In the genomic region with DNA sequence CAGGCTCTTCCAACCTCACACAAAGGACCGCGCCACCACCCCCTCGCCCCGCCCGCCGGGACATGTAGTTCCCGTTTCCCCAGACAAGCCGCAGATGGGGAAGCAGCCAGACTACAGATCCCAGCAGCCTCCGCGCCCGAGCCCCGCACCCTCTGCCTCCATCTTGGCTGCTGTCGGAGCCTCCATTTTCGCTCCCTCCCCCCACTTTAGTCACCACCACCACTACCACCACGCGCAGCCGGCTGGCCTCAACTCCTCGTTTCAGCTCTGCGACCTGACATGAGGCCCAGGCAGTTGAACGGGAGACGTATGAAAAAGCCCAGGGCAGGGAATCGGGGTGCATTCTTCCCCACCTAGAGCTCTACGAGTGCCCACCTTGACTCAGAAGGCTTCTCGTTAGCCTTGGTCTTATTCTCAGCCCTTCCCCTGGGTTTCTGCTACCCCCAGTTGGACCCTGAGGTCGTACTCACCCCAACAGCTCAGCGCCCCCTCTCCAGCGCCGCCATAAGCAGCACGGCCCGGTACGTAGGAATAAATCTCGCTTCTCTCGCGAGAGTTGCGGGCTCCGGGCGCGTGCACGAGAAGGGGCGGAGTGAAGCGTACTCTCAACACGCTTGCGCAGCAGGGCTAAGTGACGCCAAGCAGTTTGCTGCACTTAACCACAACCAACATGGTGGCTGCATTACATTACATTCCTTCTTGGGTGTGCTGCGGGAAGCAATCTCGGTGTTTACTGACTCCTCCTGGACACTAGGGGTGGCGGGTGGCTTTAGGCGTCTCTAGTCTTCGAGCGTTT, we compare ENCODE assay signal across 1 cellular context.
TF ChIP-seq lines count a peak whose summit lies in the region.

TSS of gene CSDE1 (minus strand) at position 530 of the 796 bp plus-strand sequence. CDS start 18,094 bp downstream, outside the sequence.

TF ChIP-seq in WTC11, 78 proteins besides CTCF, POLR2A, EP300 and RAD21 (continued from another document):
- TF ChIP-seq ATF2 (CRISPR knock-in tag; IDR thresholded peaks at IDR 0.05; ENCODE audit: borderline replicate concordance, low read depth): no peak
- TF ChIP-seq ZNF396 (CRISPR knock-in tag; IDR thresholded peaks at IDR 0.05; ENCODE audit: borderline replicate concordance): no peak
- TF ChIP-seq, protein P1, sequence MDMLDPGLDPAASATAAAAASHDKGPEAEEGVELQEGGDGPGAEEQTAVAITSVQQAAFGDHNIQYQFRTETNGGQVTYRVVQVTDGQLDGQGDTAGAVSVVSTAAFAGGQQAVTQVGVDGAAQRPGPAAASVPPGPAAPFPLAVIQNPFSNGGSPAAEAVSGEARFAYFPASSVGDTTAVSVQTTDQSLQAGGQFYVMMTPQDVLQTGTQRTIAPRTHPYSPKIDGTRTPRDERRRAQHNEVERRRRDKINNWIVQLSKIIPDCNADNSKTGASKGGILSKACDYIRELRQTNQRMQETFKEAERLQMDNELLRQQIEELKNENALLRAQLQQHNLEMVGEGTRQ (CRISPR knock-in tag; IDR thresholded peaks at IDR 0.05): no peak; the same call in 1 of the 2 replicates
- no peak for TF ChIP-seq ZMAT4 (CRISPR knock-in tag; IDR thresholded peaks at IDR 0.05)
- no peak for TF ChIP-seq TCF7 (CRISPR knock-in tag; IDR thresholded peaks at IDR 0.05; ENCODE audit: low read depth)
- TF ChIP-seq RORB (CRISPR knock-in tag; IDR thresholded peaks at IDR 0.05): no peak
- TF ChIP-seq SP1 (CRISPR knock-in tag; conservative IDR thresholded peaks at IDR 0.05): peak; percentile 79
- peak; percentile 50; the same call in 1 of the 2 replicates for TF ChIP-seq ZNF232 (CRISPR knock-in tag; IDR thresholded peaks at IDR 0.05)
- TF ChIP-seq TP53 (CRISPR knock-in tag; IDR thresholded peaks at IDR 0.05): no peak
- peak; percentile 91 for TF ChIP-seq FOXK1 (CRISPR knock-in tag; IDR thresholded peaks at IDR 0.05)
- TF ChIP-seq FOXP1 (CRISPR knock-in tag; IDR thresholded peaks at IDR 0.05; ENCODE audit: borderline replicate concordance): peak; percentile 86; the same call in 1 of the 2 replicates
- TF ChIP-seq NFE2L1 (CRISPR knock-in tag; IDR thresholded peaks at IDR 0.05): 0 out of 2 replicates have a peak, but pooled peaks have one; percentile 28
- TF ChIP-seq RELA (CRISPR knock-in tag; IDR thresholded peaks at IDR 0.05; ENCODE audit: borderline replicate concordance): no peak
- TF ChIP-seq GTF2I (CRISPR knock-in tag; conservative IDR thresholded peaks at IDR 0.05): peak; percentile 67; the same call in 1 of the 2 replicates
- peak; percentile 56; the same call in 1 of the 2 replicates for TF ChIP-seq JUN (CRISPR knock-in tag; IDR thresholded peaks at IDR 0.05)
- 0 out of 2 replicates have a peak, but pooled peaks have one; percentile 23 for TF ChIP-seq SMAD3 (CRISPR knock-in tag; IDR thresholded peaks at IDR 0.05; ENCODE audit: borderline replicate concordance)
- no peak for TF ChIP-seq MXD4 (CRISPR knock-in tag; IDR thresholded peaks at IDR 0.05; ENCODE audit: borderline replicate concordance)
- 0 out of 2 replicates have a peak, but pooled peaks have one; percentile 54 for TF ChIP-seq PRRX2 (CRISPR knock-in tag; IDR thresholded peaks at IDR 0.05)
- TF ChIP-seq TEAD1 (CRISPR knock-in tag; IDR thresholded peaks at IDR 0.05): 0 out of 2 replicates have a peak, but pooled peaks have one; percentile 89
- TF ChIP-seq SMAD4 (CRISPR knock-in tag; IDR thresholded peaks at IDR 0.05): no peak
- peak; percentile 70; the same call in 1 of the 2 replicates for TF ChIP-seq ZNF532 (CRISPR knock-in tag; IDR thresholded peaks at IDR 0.05; ENCODE audit: borderline replicate concordance)
- TF ChIP-seq, protein P2, sequence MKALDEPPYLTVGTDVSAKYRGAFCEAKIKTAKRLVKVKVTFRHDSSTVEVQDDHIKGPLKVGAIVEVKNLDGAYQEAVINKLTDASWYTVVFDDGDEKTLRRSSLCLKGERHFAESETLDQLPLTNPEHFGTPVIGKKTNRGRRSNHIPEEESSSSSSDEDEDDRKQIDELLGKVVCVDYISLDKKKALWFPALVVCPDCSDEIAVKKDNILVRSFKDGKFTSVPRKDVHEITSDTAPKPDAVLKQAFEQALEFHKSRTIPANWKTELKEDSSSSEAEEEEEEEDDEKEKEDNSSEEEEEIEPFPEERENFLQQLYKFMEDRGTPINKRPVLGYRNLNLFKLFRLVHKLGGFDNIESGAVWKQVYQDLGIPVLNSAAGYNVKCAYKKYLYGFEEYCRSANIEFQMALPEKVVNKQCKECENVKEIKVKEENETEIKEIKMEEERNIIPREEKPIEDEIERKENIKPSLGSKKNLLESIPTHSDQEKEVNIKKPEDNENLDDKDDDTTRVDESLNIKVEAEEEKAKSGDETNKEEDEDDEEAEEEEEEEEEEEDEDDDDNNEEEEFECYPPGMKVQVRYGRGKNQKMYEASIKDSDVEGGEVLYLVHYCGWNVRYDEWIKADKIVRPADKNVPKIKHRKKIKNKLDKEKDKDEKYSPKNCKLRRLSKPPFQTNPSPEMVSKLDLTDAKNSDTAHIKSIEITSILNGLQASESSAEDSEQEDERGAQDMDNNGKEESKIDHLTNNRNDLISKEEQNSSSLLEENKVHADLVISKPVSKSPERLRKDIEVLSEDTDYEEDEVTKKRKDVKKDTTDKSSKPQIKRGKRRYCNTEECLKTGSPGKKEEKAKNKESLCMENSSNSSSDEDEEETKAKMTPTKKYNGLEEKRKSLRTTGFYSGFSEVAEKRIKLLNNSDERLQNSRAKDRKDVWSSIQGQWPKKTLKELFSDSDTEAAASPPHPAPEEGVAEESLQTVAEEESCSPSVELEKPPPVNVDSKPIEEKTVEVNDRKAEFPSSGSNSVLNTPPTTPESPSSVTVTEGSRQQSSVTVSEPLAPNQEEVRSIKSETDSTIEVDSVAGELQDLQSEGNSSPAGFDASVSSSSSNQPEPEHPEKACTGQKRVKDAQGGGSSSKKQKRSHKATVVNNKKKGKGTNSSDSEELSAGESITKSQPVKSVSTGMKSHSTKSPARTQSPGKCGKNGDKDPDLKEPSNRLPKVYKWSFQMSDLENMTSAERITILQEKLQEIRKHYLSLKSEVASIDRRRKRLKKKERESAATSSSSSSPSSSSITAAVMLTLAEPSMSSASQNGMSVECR (CRISPR knock-in tag; IDR thresholded peaks at IDR 0.05; ENCODE audit: borderline replicate concordance): peak; percentile 50; the same call in 1 of the 2 replicates
- TF ChIP-seq FOXP4 (CRISPR knock-in tag; IDR thresholded peaks at IDR 0.05): peak; percentile 49; the same call in 1 of the 2 replicates
- no peak for TF ChIP-seq NFATC4 (CRISPR knock-in tag; IDR thresholded peaks at IDR 0.05)
- TF ChIP-seq GABPB1 (CRISPR knock-in tag; IDR thresholded peaks at IDR 0.05): peak; percentile 40; the same call in 1 of the 2 replicates
- TF ChIP-seq FOXJ3 (CRISPR knock-in tag; IDR thresholded peaks at IDR 0.05; ENCODE audit: borderline replicate concordance): no peak
- TF ChIP-seq ZBTB21 (CRISPR knock-in tag; IDR thresholded peaks at IDR 0.05; ENCODE audit: borderline replicate concordance): no peak
- TF ChIP-seq AR (CRISPR knock-in tag; IDR thresholded peaks at IDR 0.05): 0 out of 2 replicates have a peak, but pooled peaks have one; percentile 23
- TF ChIP-seq, protein P3, sequence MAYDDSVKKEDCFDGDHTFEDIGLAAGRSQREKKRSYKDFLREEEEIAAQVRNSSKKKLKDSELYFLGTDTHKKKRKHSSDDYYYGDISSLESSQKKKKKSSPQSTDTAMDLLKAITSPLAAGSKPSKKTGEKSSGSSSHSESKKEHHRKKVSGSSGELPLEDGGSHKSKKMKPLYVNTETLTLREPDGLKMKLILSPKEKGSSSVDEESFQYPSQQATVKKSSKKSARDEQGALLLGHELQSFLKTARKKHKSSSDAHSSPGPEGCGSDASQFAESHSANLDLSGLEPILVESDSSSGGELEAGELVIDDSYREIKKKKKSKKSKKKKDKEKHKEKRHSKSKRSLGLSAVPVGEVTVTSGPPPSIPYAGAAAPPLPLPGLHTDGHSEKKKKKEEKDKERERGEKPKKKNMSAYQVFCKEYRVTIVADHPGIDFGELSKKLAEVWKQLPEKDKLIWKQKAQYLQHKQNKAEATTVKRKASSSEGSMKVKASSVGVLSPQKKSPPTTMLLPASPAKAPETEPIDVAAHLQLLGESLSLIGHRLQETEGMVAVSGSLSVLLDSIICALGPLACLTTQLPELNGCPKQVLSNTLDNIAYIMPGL (CRISPR knock-in tag; IDR thresholded peaks at IDR 0.05): peak; percentile 47; the same call in 1 of the 2 replicates
- TF ChIP-seq, protein P4, sequence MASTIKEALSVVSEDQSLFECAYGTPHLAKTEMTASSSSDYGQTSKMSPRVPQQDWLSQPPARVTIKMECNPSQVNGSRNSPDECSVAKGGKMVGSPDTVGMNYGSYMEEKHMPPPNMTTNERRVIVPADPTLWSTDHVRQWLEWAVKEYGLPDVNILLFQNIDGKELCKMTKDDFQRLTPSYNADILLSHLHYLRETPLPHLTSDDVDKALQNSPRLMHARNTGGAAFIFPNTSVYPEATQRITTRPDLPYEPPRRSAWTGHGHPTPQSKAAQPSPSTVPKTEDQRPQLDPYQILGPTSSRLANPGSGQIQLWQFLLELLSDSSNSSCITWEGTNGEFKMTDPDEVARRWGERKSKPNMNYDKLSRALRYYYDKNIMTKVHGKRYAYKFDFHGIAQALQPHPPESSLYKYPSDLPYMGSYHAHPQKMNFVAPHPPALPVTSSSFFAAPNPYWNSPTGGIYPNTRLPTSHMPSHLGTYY (CRISPR knock-in tag; IDR thresholded peaks at IDR 0.05): no peak; the same call in 1 of the 2 replicates
